ENCODE assay signal across 8 cellular contexts in the genomic region with DNA sequence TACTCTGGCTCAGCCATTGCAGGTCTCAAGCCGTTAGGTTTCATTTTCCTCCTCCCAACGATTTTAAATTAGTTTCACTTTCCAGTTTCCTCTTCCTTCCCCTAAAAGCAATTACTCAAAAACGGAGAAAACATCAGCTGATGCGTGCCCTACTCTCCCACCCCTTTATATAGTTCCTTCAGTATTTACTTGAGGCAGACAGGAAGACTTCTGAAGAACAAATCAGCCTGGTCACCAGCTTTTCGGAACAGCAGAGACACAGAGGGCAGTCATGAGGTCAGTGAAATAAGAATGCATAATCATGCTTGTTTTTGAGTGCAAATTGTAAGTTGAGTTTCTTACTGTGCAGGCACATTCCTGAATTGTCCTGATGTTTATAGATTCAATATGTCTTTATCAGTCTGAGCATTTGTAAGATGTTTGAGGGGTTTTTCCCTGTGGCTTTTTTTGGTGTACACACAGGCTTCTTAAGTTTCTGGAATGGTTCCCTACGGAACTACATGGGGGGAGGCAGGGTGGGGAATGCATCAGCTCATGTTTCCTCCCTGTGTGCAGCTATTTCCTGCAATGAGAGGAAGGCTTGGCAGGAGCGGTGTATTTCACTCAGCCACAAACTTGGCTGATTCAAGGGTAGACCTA. TPM values are rescaled to one million over a fixed set of nuclear protein-coding genes. Genes with fewer than 3 reads are reported as not detected.
DNase-seq lines count a peak whose midpoint lies in the region; ATAC-seq and TF ChIP-seq lines count a peak whose summit lies in the region.

A gene with protein sequence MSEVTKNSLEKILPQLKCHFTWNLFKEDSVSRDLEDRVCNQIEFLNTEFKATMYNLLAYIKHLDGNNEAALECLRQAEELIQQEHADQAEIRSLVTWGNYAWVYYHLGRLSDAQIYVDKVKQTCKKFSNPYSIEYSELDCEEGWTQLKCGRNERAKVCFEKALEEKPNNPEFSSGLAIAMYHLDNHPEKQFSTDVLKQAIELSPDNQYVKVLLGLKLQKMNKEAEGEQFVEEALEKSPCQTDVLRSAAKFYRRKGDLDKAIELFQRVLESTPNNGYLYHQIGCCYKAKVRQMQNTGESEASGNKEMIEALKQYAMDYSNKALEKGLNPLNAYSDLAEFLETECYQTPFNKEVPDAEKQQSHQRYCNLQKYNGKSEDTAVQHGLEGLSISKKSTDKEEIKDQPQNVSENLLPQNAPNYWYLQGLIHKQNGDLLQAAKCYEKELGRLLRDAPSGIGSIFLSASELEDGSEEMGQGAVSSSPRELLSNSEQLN (plus strand): TSS at position 195 of the 639 bp plus-strand sequence. CDS start 77 bp downstream, at position 272.

- peaks cover 27% of the 10 kb centered on the region for H3K79me2 ChIP-seq in osteoblast (ENCODE audit: insufficient read depth, low read length)

- intact Hi-C loops in Right ventricle myocardium superior (cut with DNase I) = no loop called here

- H3K4me1 ChIP-seq in BE2C (no peaks in the 10 kb centered on the region), osteoblast (ENCODE audit: insufficient read depth, low read length) (peaks cover 37% of the 10 kb centered on the region)

- H4K20me1 ChIP-seq in osteoblast (ENCODE audit: insufficient read depth, low read length) = no peaks in the 10 kb centered on the region

- peak within 1 kb of the TSS; percentile 98 for H3K27ac ChIP-seq in osteoblast (ENCODE audit: low read depth, low read length)

- H3K4me3 ChIP-seq in BE2C (ENCODE audit: low read depth, low read length) (peak within 1 kb of the TSS; percentile 56), osteoblast (ENCODE audit: insufficient read depth, low read length) (peak within 1 kb of the TSS; percentile 75)

- H2AFZ ChIP-seq in osteoblast (ENCODE audit: low read length) = peak within 1 kb of the TSS; percentile 88

- no peaks in the 10 kb centered on the region for H3K9me3 ChIP-seq in BE2C
- H3K9me3 ChIP-seq in osteoblast (ENCODE audit: low read depth, low read length) = no peaks in the 10 kb centered on the region

- DNase-seq in BE2C (peak; percentile 11), NCI-H2227 treated with DMSO at 0.1 percent for 48 hours (lab: John Stamatoyannopoulos, UW) (peak; percentile 43), amniotic epithelial cell (ENCODE audit: low read depth) (peak; percentile 88), Right ventricle myocardium superior (peak; percentile 66), osteoblast (ENCODE audit: insufficient read length, low spot score, missing footprints) (peak; percentile 81)

- H3K4me2 ChIP-seq in osteoblast (ENCODE audit: insufficient read depth, low read length) = peak within 1 kb of the TSS; percentile 93

- H3K36me3 ChIP-seq in BE2C (no peaks in the 10 kb centered on the region), osteoblast (ENCODE audit: insufficient read depth, low read length) (no peaks in the 10 kb centered on the region)

- TF ChIP-seq CTCF in BE2C (IDR thresholded peaks at IDR 0.05; ENCODE audit: low read depth, low read length) = no peak
- no peak for TF ChIP-seq CTCF in osteoblast (IDR thresholded peaks at IDR 0.05; ENCODE audit: extremely low read depth, low read depth, low read length)

- ATAC-seq in GM18867 (IDR thresholded peaks at IDR 0.05; ENCODE audit: unreplicated experiment) = peak; percentile 31
- ATAC-seq in Right ventricle myocardium superior (ENCODE audit: poor library complexity) = peak; percentile 92
- no peak for ATAC-seq in HG03571 (IDR thresholded peaks at IDR 0.05; ENCODE audit: unreplicated experiment)
- no peak for ATAC-seq in HG03196 (IDR thresholded peaks at IDR 0.05; ENCODE audit: unreplicated experiment)

- H3K27me3 ChIP-seq in BE2C = no peaks in the 10 kb centered on the region
- no peaks in the 10 kb centered on the region for H3K27me3 ChIP-seq in osteoblast (ENCODE audit: insufficient read depth, low read length)

RNA-seq across cellular contexts. Expression of the gene that starts here (rescaled TPM):
- polyA plus RNA-seq in BE2C (2012; ENCODE audit: insufficient read depth, insufficient read length, low read depth) = 0.71 TPM
- total RNA-seq in Right ventricle myocardium superior (5.9 TPM), osteoblast (33.9 and 43.8 TPM in 2 replicates)

Comparison
In these comparisons a context has a peak if more than half of its experiments do, and no peak if none do; other contexts are left out.
1. DNase-seq: peak in every context shown above with its lines; median percentile 88 in amniotic epithelial cell; 81 in osteoblast; 66 in Right ventricle myocardium superior; 43 in NCI-H2227 treated with DMSO at 0.1 percent for 48 hours; 11 in BE2C.
2. ATAC-seq: peak in GM18867 (single experiment) and Right ventricle myocardium superior (single experiment); none in HG03571 (single experiment) and HG03196 (single experiment).